8 cellular contexts compared by ENCODE assay signal in the genomic region with DNA sequence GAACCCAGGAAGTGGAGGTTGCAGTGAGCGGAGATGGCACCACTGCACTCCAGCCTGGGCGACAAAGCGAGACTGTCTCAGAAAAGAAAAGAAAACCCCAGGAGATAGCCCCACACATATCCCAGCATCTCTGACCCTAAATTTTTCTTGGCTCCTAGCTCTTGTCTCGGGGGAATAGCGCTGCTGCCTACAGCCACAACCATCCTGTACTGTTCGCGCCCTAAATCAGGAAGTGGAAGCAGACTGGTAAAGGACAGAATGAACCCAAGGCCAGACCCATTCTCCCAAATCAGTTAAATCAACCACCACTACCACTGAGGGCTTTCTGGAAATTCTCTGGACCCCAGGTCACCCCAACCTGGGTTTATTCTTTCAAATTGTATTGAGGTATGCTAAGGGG. TPM values are rescaled to one million over a fixed set of nuclear protein-coding genes. Genes with fewer than 3 reads are reported as not detected.
DNase-seq lines count a peak whose midpoint lies in the region; ATAC-seq and TF ChIP-seq lines count a peak whose summit lies in the region.

No MANE protein-coding gene starts in this region.

- DNase-seq in GM12865 (ENCODE audit: low read depth), result peak; percentile 55
- no peak for DNase-seq in epithelial cell of esophagus (ENCODE audit: low read depth)
- no peak for DNase-seq in HCEC 1CT
- DNase-seq in foreskin keratinocyte, result no peak
- no peak for DNase-seq in effector CD4-positive, alpha-beta T cell

- H3K27ac ChIP-seq in OCI-LY3 (ENCODE audit: low read length), result peak overlapping the region; percentile 94
- H3K27ac ChIP-seq in rectal smooth muscle tissue (ENCODE audit: low read depth, low read length), result no peak overlapping the region
- H3K27ac ChIP-seq in foreskin keratinocyte, result no peak overlapping the region

- ATAC-seq in HG03457 (IDR thresholded peaks at IDR 0.05; ENCODE audit: unreplicated experiment) (no peak), foreskin keratinocyte (no peak)

- peaks cover 69% of the 10 kb centered on the region for H3K79me2 ChIP-seq in OCI-LY3 (ENCODE audit: low read length)

- H3K4me1 ChIP-seq in OCI-LY3 (ENCODE audit: low read length), result peaks cover 16% of the 10 kb centered on the region
- peaks cover 15% of the 10 kb centered on the region for H3K4me1 ChIP-seq in rectal smooth muscle tissue (ENCODE audit: control insufficient read depth, insufficient read depth, low read length)
- no peaks in the 10 kb centered on the region for H3K4me1 ChIP-seq in foreskin keratinocyte

- H3K9me3 ChIP-seq in OCI-LY3 (ENCODE audit: insufficient read depth, low read length), result no peaks in the 10 kb centered on the region

- H4K20me1 ChIP-seq in OCI-LY3 (ENCODE audit: insufficient read depth, low read length), result peaks cover 8% of the 10 kb centered on the region

- H3K36me3 ChIP-seq in OCI-LY3 (replicated peaks; ENCODE audit: low read depth, low read length), result peaks cover 12% of the 10 kb centered on the region
- H3K36me3 ChIP-seq in rectal smooth muscle tissue (ENCODE audit: control insufficient read depth, insufficient read depth, low read length), result peaks cover 16% of the 10 kb centered on the region

- H3K9ac ChIP-seq in OCI-LY3 (ENCODE audit: low read length), result peak overlapping the region; percentile 98
- no peak overlapping the region for H3K9ac ChIP-seq in rectal smooth muscle tissue (ENCODE audit: low read length)

- H3K27me3 ChIP-seq in OCI-LY3 (ENCODE audit: low read depth, low read length) (no peaks in the 10 kb centered on the region), rectal smooth muscle tissue (ENCODE audit: control insufficient read depth, insufficient read depth, low read length) (no peaks in the 10 kb centered on the region), foreskin keratinocyte (no peaks in the 10 kb centered on the region)

- no peak for TF ChIP-seq CTCF in GM12865 (IDR thresholded peaks at IDR 0.05; ENCODE audit: insufficient read depth, low read depth, low read length, missing control alignments)
- no peak for TF ChIP-seq CTCF in OCI-LY3 (IDR thresholded peaks at IDR 0.05; ENCODE audit: low read depth, low read length)
- TF ChIP-seq CTCF in epithelial cell of esophagus (IDR thresholded peaks at IDR 0.05; ENCODE audit: insufficient read depth, low read depth, low read length, missing control alignments), result no peak
- no peak for TF ChIP-seq CTCF in foreskin keratinocyte (conservative IDR thresholded peaks at IDR 0.05)

- peak overlapping the region; percentile 95 for H3K4me2 ChIP-seq in OCI-LY3 (ENCODE audit: low read length)

- H2AFZ ChIP-seq in OCI-LY3 (ENCODE audit: low read depth, low read length), result no peak overlapping the region

- H3K4me3 ChIP-seq in GM12865 (ENCODE audit: low read depth, low read length) (peak overlapping the region; percentile 75), OCI-LY3 (ENCODE audit: low read length) (peak overlapping the region; percentile 98), epithelial cell of esophagus (ENCODE audit: low read length) (peak overlapping the region; percentile 77), rectal smooth muscle tissue (ENCODE audit: low read length) (peak overlapping the region; percentile 83)

RNA-seq across cellular contexts. Expression of gene CTDNEP1, which starts 1.7 kb away (rescaled TPM):
- 84.9 and 89.6 TPM in 2 replicates for total RNA-seq in foreskin keratinocyte
- 171 and 177 TPM in 2 replicates for polyA plus RNA-seq in foreskin keratinocyte

RNA-seq across cellular contexts. Expression of gene ELP5, which starts 2.2 kb away (rescaled TPM):
- 31.8 and 63.6 TPM in 2 replicates for total RNA-seq in foreskin keratinocyte
- polyA plus RNA-seq in foreskin keratinocyte, result 42.6 and 104 TPM in 2 replicates

RNA-seq across cellular contexts. Expression of gene GABARAP, which starts 7.6 kb away (rescaled TPM):
- 162 and 204 TPM in 2 replicates for total RNA-seq in foreskin keratinocyte
- 319 and 384 TPM in 2 replicates for polyA plus RNA-seq in foreskin keratinocyte

RNA-seq across cellular contexts. Expression of gene PHF23, which starts 10.6 kb away (rescaled TPM):
- total RNA-seq in foreskin keratinocyte, result 49.1 and 51.2 TPM in 2 replicates
- 55.9 and 56.8 TPM in 2 replicates for polyA plus RNA-seq in foreskin keratinocyte

RNA-seq across cellular contexts. Expression of gene CLDN7, which starts 12.4 kb away (rescaled TPM):
- total RNA-seq in foreskin keratinocyte, result 16.7 and 18.0 TPM in 2 replicates
- 20.9 and 25.0 TPM in 2 replicates for polyA plus RNA-seq in foreskin keratinocyte
